ENCODE assay signal across 1 cellular context in the genomic region with DNA sequence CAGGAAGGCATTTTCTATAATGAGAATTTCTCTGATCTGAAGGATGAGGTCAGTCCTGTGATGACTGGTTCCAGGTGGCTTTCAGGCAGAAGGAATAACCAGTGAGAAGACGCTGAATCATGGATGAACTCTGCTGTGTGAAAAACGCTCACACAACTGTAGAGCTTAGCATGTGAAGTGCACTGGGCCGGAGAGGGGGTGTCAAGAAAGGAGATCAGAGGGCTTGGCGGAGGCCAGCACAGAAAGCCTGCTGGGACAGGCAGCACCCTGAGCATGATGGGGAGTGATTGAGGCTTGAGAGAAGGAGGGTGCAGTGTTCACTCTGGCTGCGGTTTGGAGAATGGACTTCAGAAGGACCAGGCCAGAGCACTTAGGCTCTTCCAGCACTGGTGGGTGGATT.
TF ChIP-seq lines count a peak whose summit lies in the region.

No MANE protein-coding gene starts in this region.

TF ChIP-seq in WTC11, 78 proteins besides CTCF, POLR2A, EP300 and RAD21 (continued from another document):
- TF ChIP-seq, protein P1, sequence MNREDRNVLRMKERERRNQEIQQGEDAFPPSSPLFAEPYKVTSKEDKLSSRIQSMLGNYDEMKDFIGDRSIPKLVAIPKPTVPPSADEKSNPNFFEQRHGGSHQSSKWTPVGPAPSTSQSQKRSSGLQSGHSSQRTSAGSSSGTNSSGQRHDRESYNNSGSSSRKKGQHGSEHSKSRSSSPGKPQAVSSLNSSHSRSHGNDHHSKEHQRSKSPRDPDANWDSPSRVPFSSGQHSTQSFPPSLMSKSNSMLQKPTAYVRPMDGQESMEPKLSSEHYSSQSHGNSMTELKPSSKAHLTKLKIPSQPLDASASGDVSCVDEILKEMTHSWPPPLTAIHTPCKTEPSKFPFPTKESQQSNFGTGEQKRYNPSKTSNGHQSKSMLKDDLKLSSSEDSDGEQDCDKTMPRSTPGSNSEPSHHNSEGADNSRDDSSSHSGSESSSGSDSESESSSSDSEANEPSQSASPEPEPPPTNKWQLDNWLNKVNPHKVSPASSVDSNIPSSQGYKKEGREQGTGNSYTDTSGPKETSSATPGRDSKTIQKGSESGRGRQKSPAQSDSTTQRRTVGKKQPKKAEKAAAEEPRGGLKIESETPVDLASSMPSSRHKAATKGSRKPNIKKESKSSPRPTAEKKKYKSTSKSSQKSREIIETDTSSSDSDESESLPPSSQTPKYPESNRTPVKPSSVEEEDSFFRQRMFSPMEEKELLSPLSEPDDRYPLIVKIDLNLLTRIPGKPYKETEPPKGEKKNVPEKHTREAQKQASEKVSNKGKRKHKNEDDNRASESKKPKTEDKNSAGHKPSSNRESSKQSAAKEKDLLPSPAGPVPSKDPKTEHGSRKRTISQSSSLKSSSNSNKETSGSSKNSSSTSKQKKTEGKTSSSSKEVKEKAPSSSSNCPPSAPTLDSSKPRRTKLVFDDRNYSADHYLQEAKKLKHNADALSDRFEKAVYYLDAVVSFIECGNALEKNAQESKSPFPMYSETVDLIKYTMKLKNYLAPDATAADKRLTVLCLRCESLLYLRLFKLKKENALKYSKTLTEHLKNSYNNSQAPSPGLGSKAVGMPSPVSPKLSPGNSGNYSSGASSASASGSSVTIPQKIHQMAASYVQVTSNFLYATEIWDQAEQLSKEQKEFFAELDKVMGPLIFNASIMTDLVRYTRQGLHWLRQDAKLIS (CRISPR knock-in tag; IDR thresholded peaks at IDR 0.05; ENCODE audit: borderline replicate concordance) = no peak
- TF ChIP-seq ZNF671 (CRISPR knock-in tag; IDR thresholded peaks at IDR 0.05) (no peak), RORB (CRISPR knock-in tag; IDR thresholded peaks at IDR 0.05) (no peak), SMAD4 (CRISPR knock-in tag; IDR thresholded peaks at IDR 0.05) (no peak), ELF4 (CRISPR knock-in tag; IDR thresholded peaks at IDR 0.05; ENCODE audit: low read depth) (no peak), TEAD4 (CRISPR knock-in tag; IDR thresholded peaks at IDR 0.05) (no peak), FOXK1 (CRISPR knock-in tag; IDR thresholded peaks at IDR 0.05) (no peak)
- TF ChIP-seq, protein P2, sequence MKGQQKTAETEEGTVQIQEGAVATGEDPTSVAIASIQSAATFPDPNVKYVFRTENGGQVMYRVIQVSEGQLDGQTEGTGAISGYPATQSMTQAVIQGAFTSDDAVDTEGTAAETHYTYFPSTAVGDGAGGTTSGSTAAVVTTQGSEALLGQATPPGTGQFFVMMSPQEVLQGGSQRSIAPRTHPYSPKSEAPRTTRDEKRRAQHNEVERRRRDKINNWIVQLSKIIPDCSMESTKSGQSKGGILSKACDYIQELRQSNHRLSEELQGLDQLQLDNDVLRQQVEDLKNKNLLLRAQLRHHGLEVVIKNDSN (CRISPR knock-in tag; IDR thresholded peaks at IDR 0.05) = no peak
- TF ChIP-seq, protein P3, sequence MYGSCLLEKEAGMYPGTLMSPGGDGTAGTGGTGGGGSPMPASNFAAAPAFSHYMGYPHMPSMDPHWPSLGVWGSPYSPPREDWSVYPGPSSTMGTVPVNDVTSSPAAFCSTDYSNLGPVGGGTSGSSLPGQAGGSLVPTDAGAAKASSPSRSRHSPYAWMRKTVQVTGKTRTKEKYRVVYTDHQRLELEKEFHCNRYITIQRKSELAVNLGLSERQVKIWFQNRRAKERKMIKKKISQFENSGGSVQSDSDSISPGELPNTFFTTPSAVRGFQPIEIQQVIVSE (CRISPR knock-in tag; IDR thresholded peaks at IDR 0.05; ENCODE audit: borderline replicate concordance) = no peak
- TF ChIP-seq, protein P4, sequence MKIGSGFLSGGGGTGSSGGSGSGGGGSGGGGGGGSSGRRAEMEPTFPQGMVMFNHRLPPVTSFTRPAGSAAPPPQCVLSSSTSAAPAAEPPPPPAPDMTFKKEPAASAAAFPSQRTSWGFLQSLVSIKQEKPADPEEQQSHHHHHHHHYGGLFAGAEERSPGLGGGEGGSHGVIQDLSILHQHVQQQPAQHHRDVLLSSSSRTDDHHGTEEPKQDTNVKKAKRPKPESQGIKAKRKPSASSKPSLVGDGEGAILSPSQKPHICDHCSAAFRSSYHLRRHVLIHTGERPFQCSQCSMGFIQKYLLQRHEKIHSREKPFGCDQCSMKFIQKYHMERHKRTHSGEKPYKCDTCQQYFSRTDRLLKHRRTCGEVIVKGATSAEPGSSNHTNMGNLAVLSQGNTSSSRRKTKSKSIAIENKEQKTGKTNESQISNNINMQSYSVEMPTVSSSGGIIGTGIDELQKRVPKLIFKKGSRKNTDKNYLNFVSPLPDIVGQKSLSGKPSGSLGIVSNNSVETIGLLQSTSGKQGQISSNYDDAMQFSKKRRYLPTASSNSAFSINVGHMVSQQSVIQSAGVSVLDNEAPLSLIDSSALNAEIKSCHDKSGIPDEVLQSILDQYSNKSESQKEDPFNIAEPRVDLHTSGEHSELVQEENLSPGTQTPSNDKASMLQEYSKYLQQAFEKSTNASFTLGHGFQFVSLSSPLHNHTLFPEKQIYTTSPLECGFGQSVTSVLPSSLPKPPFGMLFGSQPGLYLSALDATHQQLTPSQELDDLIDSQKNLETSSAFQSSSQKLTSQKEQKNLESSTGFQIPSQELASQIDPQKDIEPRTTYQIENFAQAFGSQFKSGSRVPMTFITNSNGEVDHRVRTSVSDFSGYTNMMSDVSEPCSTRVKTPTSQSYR (CRISPR knock-in tag; IDR thresholded peaks at IDR 0.05) = no peak
- TF ChIP-seq, protein P5, sequence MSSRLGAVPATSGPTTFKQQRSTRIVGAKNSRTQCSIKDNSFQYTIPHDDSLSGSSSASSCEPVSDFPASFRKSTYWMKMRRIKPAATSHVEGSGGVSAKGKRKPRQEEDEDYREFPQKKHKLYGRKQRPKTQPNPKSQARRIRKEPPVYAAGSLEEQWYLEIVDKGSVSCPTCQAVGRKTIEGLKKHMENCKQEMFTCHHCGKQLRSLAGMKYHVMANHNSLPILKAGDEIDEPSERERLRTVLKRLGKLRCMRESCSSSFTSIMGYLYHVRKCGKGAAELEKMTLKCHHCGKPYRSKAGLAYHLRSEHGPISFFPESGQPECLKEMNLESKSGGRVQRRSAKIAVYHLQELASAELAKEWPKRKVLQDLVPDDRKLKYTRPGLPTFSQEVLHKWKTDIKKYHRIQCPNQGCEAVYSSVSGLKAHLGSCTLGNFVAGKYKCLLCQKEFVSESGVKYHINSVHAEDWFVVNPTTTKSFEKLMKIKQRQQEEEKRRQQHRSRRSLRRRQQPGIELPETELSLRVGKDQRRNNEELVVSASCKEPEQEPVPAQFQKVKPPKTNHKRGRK (CRISPR knock-in tag; IDR thresholded peaks at IDR 0.05; ENCODE audit: borderline replicate concordance) = no peak
TF ChIP-seq in WTC11: peak in this region for 0.
